In the genomic region with DNA sequence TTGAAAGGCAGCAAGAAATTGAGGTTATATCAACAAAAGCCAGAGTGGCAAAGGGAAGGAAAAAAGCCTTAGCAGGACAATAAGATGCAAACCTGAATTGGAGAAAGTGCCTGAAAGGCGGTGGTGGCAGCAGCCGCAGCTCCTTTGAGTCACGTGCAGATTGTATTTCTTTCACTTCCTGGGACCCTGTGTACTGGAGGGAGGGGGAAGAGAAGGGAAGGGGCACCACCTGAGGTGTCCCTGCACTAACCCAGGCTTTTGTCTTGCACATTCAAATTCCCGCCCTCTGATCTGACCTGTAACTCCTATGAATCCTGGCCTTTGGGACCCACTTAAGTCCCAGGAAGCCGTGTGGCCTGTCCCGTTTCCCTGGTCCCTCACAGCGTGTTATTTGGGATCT, we compare ENCODE assay signal across 24 cellular contexts.
DNase-seq lines count a peak whose midpoint lies in the region; ATAC-seq and TF ChIP-seq lines count a peak whose summit lies in the region.
"Had no signal": no experiment of that assay in that cellular context is flagged by ENCODE, and none has a peak within 500 bp of the region (broad histone marks: within the 10 kb centered on the region; RNA-seq: fewer than 3 reads in every experiment).

No MANE protein-coding gene starts in this region.

- H3K4ac ChIP-seq in mesendoderm (ENCODE audit: low read depth, low read length): no peak overlapping the region

- no peak overlapping the region for H3K9ac ChIP-seq in mesendoderm (ENCODE audit: low read length)
- H3K9ac ChIP-seq in parathyroid adenoma: no peak overlapping the region
- H3K9ac ChIP-seq: GM23248 had no signal

- no peak overlapping the region for H3K4me3 Mint-ChIP-seq in naive thymus-derived CD4-positive, alpha-beta T cell

- peak overlapping the region; percentile 5 for H2AFZ ChIP-seq in parathyroid adenoma
- H2AFZ ChIP-seq: GM23248 had no signal

- no peak overlapping the region for H3K23ac ChIP-seq in mesendoderm (ENCODE audit: low read length)

- no peak overlapping the region for H2AK5ac ChIP-seq in mesendoderm (ENCODE audit: low read length)

- peak; percentile 23 for DNase-seq in NCI-H2227 (lab: John Stamatoyannopoulos, UW; ENCODE audit: unreplicated experiment)
- no peak for DNase-seq in NCI-H2227 treated with DMSO at 0.1 percent for 48 hours (lab: John Stamatoyannopoulos, UW)
- no peak for DNase-seq in mesendoderm
- no peak for DNase-seq in naive thymus-derived CD4-positive, alpha-beta T cell
- DNase-seq in stimulated activated naive CD8-positive, alpha-beta T cell treated with anti-CD3 and anti-CD28 coated beads, Interleukin-15, Interleukin-2, amounts not matched to agents 100 U/mL and 50 U/mL, for 24 hours: no peak
- no peak for DNase-seq in tibial artery
- DNase-seq: 8988T, ACHN, DMS153, DND-41, GM23248, NCI-H1048, NCI-H1417, NCI-H187, NCI-H2107, NCI-H226, NCI-H510A, NCI-H69, SHP77 had no signal

- WGBS in mesendoderm (ENCODE audit: extremely low coverage, insufficient coverage, low lambda C conversion rate): no CpG with 5 or more reads among the region's 7 CpGs

- no peak overlapping the region for H3K27ac Mint-ChIP-seq in naive thymus-derived CD4-positive, alpha-beta T cell

- no peak overlapping the region for H4K5ac ChIP-seq in mesendoderm (ENCODE audit: low read length)

- H4K8ac ChIP-seq in mesendoderm (ENCODE audit: low read depth, low read length): no peak overlapping the region

- H3K9me3 Mint-ChIP-seq in naive thymus-derived CD4-positive, alpha-beta T cell: peaks cover 0 to 6% (median 0%) of the 10 kb centered on the region in 11 donors

- H3K4me1 ChIP-seq in mesendoderm (ENCODE audit: control insufficient read depth, low read depth, low read length) (peaks cover 3% of the 10 kb centered on the region), parathyroid adenoma (no peaks in the 10 kb centered on the region), tibial artery (no peaks in the 10 kb centered on the region)
- no peaks in the 10 kb centered on the region for H3K4me1 ChIP-seq in naive thymus-derived CD4-positive, alpha-beta T cell (ENCODE audit: control insufficient read depth in 2 of 2, insufficient read depth in 2 of 2, low read length in 2 of 2)

- H3K27ac ChIP-seq in VCaP (peak overlapping the region; percentile 78), mesendoderm (ENCODE audit: low read depth, low read length) (no peak overlapping the region), parathyroid adenoma (no peak overlapping the region), tibial artery (no peak overlapping the region)
- no peak overlapping the region for H3K27ac ChIP-seq in naive thymus-derived CD4-positive, alpha-beta T cell (ENCODE audit: low read depth, low read length)
- H3K27ac ChIP-seq: GM23248, RWPE1 had no signal

- H3K27me3 Mint-ChIP-seq in naive thymus-derived CD4-positive, alpha-beta T cell: peaks cover 0 to 28% (median 4%) of the 10 kb centered on the region in 5 donors

- CTCF ChIA-PET in naive thymus-derived CD4-positive, alpha-beta T cell (lab: Charles Lee): no interaction called here

- H3K4me2 ChIP-seq in mesendoderm (ENCODE audit: low read length) (no peak overlapping the region), parathyroid adenoma (ENCODE audit: low read length) (no peak overlapping the region)

- ATAC-seq in naive thymus-derived CD4-positive, alpha-beta T cell: no peak
- ATAC-seq in stimulated activated naive CD8-positive, alpha-beta T cell treated with anti-CD3 and anti-CD28 coated beads, Interleukin-15, Interleukin-2, amounts not matched to agents 100 U/mL and 50 U/mL, for 24 hours: no peak
- ATAC-seq: HCT116, Panc1 had no signal

- H2BK15ac ChIP-seq in mesendoderm (replicated peaks; ENCODE audit: low read depth): no peak overlapping the region

- H3K36me3 ChIP-seq in mesendoderm (ENCODE audit: control insufficient read depth, insufficient read depth, low read length) (no peaks in the 10 kb centered on the region), parathyroid adenoma (ENCODE audit: control insufficient read depth, insufficient read depth, low read length) (no peaks in the 10 kb centered on the region), tibial artery (no peaks in the 10 kb centered on the region)
- no peaks in the 10 kb centered on the region for H3K36me3 ChIP-seq in naive thymus-derived CD4-positive, alpha-beta T cell (ENCODE audit: control insufficient read depth in 2 of 3, insufficient read depth in 3 of 3, low read length in 3 of 3)

- no peaks in the 10 kb centered on the region for H3K27me3 ChIP-seq in mesendoderm (ENCODE audit: insufficient read depth, low read length, poor library complexity)
- H3K27me3 ChIP-seq in parathyroid adenoma (ENCODE audit: control insufficient read depth, insufficient read depth, low read length): no peaks in the 10 kb centered on the region
- peaks cover 0 to 3% of the 10 kb centered on the region in 2 donors for H3K27me3 ChIP-seq in naive thymus-derived CD4-positive, alpha-beta T cell (ENCODE audit: control insufficient read depth in 2 of 2, insufficient read depth in 2 of 2, low read length in 2 of 2)
- peaks cover 0 to 7% of the 10 kb centered on the region in 2 donors for H3K27me3 ChIP-seq in tibial artery

- intact Hi-C loops in naive thymus-derived CD4-positive, alpha-beta T cell (cut with micrococcal nuclease): no loop called here
- intact Hi-C loops in tibial artery (cut with DNase I; ENCODE audit: low total_unique reads): no loop called here

- peak overlapping the region; percentile 44 for H3K56ac ChIP-seq in mesendoderm (ENCODE audit: low read length)

- H3K36me3 Mint-ChIP-seq in naive thymus-derived CD4-positive, alpha-beta T cell: no peaks in the 10 kb centered on the region

- TF ChIP-seq CTCF in VCaP (conservative IDR thresholded peaks at IDR 0.05) (no peak), parathyroid adenoma (IDR thresholded peaks at IDR 0.05) (no peak), tibial artery (IDR thresholded peaks at IDR 0.05) (no peak)

- POLR2A ChIA-PET in naive thymus-derived CD4-positive, alpha-beta T cell (lab: Charles Lee): no interaction called here

- H3K79me2 ChIP-seq in mesendoderm (ENCODE audit: control insufficient read depth, insufficient read depth, low read length) (no peaks in the 10 kb centered on the region), parathyroid adenoma (no peaks in the 10 kb centered on the region)

- H3K18ac ChIP-seq in mesendoderm (ENCODE audit: low read length): no peak overlapping the region

- H3K9me3 ChIP-seq in parathyroid adenoma (ENCODE audit: control insufficient read depth, low read length) (no peaks in the 10 kb centered on the region), tibial artery (no peaks in the 10 kb centered on the region)
- H3K9me3 ChIP-seq in naive thymus-derived CD4-positive, alpha-beta T cell (ENCODE audit: control insufficient read depth in 2 of 3, low read length in 3 of 3): no peaks in the 10 kb centered on the region

- no peaks in the 10 kb centered on the region for H3K4me1 Mint-ChIP-seq in naive thymus-derived CD4-positive, alpha-beta T cell

- no peak overlapping the region for H3K4me3 ChIP-seq in mesendoderm (ENCODE audit: low read length)
- H3K4me3 ChIP-seq in parathyroid adenoma (ENCODE audit: low read depth, low read length): no peak overlapping the region
- H3K4me3 ChIP-seq in naive thymus-derived CD4-positive, alpha-beta T cell (ENCODE audit: low read length): no peak overlapping the region
- no peak overlapping the region for H3K4me3 ChIP-seq in tibial artery
- H3K4me3 ChIP-seq: GM23248 had no signal

- no peaks in the 10 kb centered on the region for H3K79me1 ChIP-seq in mesendoderm (ENCODE audit: low read length)

- H2BK5ac ChIP-seq in mesendoderm (ENCODE audit: low read length): no peak overlapping the region

- H2BK120ac ChIP-seq in mesendoderm (ENCODE audit: low read depth, low read length): no peak overlapping the region
